In the genomic region with DNA sequence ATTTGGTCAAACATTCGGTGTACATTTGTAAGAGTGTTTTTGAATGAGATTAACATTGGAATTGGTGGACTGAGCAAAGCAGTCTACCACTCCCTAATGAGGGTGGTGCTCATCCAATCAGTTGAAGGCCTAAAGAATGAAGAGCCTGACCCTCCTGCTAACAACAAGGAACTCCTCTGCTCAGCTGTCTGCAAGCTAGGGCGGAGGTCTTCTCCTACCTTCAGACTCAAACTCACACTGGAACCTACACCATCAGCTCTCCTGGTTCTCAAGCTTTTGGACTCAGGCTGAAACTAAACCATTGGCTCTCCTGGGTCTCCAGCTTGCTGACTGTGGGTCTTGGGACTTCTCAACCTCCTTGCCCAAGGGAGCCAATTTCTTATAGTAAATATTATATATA, we compare ENCODE assay signal across 8 cellular contexts.
"Had no signal": no experiment of that assay in that cellular context is flagged by ENCODE, and none has a peak within 500 bp of the region (broad histone marks: within the 10 kb centered on the region; RNA-seq: fewer than 3 reads in every experiment).

No MANE protein-coding gene starts in this region.

- H2AFZ ChIP-seq: GM23248 had no signal

- H3K9ac ChIP-seq: GM23248, KMS-11 had no signal

- H3K4me1 ChIP-seq: HAP-1 had no signal

- H3K36me3 ChIP-seq: HAP-1 had no signal

- H3K4me2 ChIP-seq: KMS-11 had no signal

- H3K4me3 ChIP-seq: GM23248, HAP-1 had no signal

- ATAC-seq: HCT116 had no signal

- H3K27ac ChIP-seq: GM23248, KMS-11 had no signal

- DNase-seq: GM23248, GOT3, H7, IMR-90, KBM-7 had no signal

- H3K9me3 ChIP-seq: HAP-1 had no signal
